ENCODE assay signal across 9 cellular contexts in the genomic region with DNA sequence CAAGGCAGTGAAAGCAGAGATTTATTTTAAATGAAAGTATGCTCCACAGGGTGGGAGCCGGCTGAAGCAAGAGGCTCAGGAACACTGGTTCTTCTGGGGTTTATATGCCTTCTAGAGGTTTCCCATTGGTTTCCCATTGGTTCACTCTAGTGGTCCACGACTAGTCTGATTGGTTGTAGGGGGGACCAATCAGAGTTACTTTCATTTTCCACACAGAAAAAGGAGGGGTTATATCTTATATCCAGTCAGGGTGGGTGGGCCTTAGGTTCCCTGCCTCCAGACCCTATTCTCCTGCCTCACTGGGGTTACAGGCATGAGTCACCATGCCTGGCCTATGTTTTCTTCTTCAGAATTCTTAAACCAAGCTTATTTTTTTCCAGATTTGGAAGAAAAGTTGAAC.
DNase-seq lines count a peak whose midpoint lies in the region; ATAC-seq and TF ChIP-seq lines count a peak whose summit lies in the region.
"Had no signal": no experiment of that assay in that cellular context is flagged by ENCODE, and none has a peak within 500 bp of the region (broad histone marks: within the 10 kb centered on the region; RNA-seq: fewer than 3 reads in every experiment).

No MANE protein-coding gene starts in this region.

- no peak overlapping the region for H3K4me3 ChIP-seq in CD8-positive, alpha-beta T cell (ENCODE audit: low read depth, low read length)
- no peak overlapping the region for H3K4me3 ChIP-seq in left lung

- CTCF ChIA-PET in CD8-positive, alpha-beta T cell (lab: Charles Lee): interaction anchor here (1.3 to 3.9 kb wide), 2 partner anchors 32 to 197 kb away, joined by 3 to 15 read pairs; no protein-coding TSS in a partner anchor

- H3K27me3 Mint-ChIP-seq in CD8-positive, alpha-beta T cell (ENCODE audit: low read depth): no peaks in the 10 kb centered on the region
- H3K27me3 Mint-ChIP-seq in chondrocyte (ENCODE audit: low read depth): no peaks in the 10 kb centered on the region
- no peaks in the 10 kb centered on the region for H3K27me3 Mint-ChIP-seq in natural killer cell (ENCODE audit: low read depth in 2 of 2)

- H3K27me3 ChIP-seq in CD8-positive, alpha-beta T cell (ENCODE audit: insufficient read depth, low read length): no peaks in the 10 kb centered on the region
- H3K27me3 ChIP-seq in left lung: no peaks in the 10 kb centered on the region

- POLR2A ChIA-PET in CD8-positive, alpha-beta T cell (lab: Charles Lee): no interaction called here

- H3K27ac ChIP-seq in CD8-positive, alpha-beta T cell (ENCODE audit: low read depth, low read length): no peak overlapping the region
- H3K27ac ChIP-seq in left lung: peak overlapping the region in 1 of 2 donors; percentile 26

- no peak overlapping the region for H3K27ac Mint-ChIP-seq in CD8-positive, alpha-beta T cell
- H3K27ac Mint-ChIP-seq in chondrocyte (ENCODE audit: unreplicated experiment) (peak overlapping the region; percentile 57), natural killer cell (peak overlapping the region; percentile 14 to 33)

- H3K36me3 ChIP-seq in CD8-positive, alpha-beta T cell (ENCODE audit: insufficient read depth, low read length): peaks cover 21% of the 10 kb centered on the region
- H3K36me3 ChIP-seq in left lung: peaks cover 0 to 59% of the 10 kb centered on the region in 2 donors

- peak; percentile 38 for ATAC-seq in CD8-positive, alpha-beta T cell
- peak in 1 of 3 donors; percentile 55 for ATAC-seq in natural killer cell
- no peak for ATAC-seq in GM19467 (IDR thresholded peaks at IDR 0.05; ENCODE audit: unreplicated experiment)
- no peak for ATAC-seq in left lung
- ATAC-seq: PC-3 had no signal

- no peaks in the 10 kb centered on the region for H3K9me3 Mint-ChIP-seq in CD8-positive, alpha-beta T cell
- H3K9me3 Mint-ChIP-seq in chondrocyte (ENCODE audit: low read depth) (no peaks in the 10 kb centered on the region), natural killer cell (no peaks in the 10 kb centered on the region)

- TF ChIP-seq CTCF in CD8-positive, alpha-beta T cell (IDR thresholded peaks at IDR 0.05): no peak
- no peak for TF ChIP-seq CTCF in chondrocyte (IDR thresholded peaks at IDR 0.05)
- no peak for TF ChIP-seq CTCF in natural killer cell (IDR thresholded peaks at IDR 0.05)
- no peak for TF ChIP-seq CTCF in left lung (IDR thresholded peaks at IDR 0.05)

- H3K36me3 Mint-ChIP-seq in CD8-positive, alpha-beta T cell: peaks cover 80% of the 10 kb centered on the region
- H3K36me3 Mint-ChIP-seq in chondrocyte (ENCODE audit: low read depth) (peaks cover 3% of the 10 kb centered on the region), natural killer cell (peaks cover 7% of the 10 kb centered on the region)

- peaks cover 17% of the 10 kb centered on the region for H3K4me1 Mint-ChIP-seq in CD8-positive, alpha-beta T cell (ENCODE audit: low read depth)
- H3K4me1 Mint-ChIP-seq in chondrocyte (ENCODE audit: low read depth): peaks cover 77% of the 10 kb centered on the region
- H3K4me1 Mint-ChIP-seq in natural killer cell: peaks cover 20 to 24% of the 10 kb centered on the region in 2 donors

- no peaks in the 10 kb centered on the region for H3K9me3 ChIP-seq in CD8-positive, alpha-beta T cell (ENCODE audit: low read length)
- H3K9me3 ChIP-seq in left lung: no peaks in the 10 kb centered on the region

- intact Hi-C loops in CD8-positive, alpha-beta T cell (cut with DNase I, micrococcal nuclease): no loop called here
- intact Hi-C loops in natural killer cell (cut with micrococcal nuclease): no loop called here
- intact Hi-C loops in left lung (cut with DNase I): no loop called here

- H3K4me3 Mint-ChIP-seq in CD8-positive, alpha-beta T cell: no peak overlapping the region
- H3K4me3 Mint-ChIP-seq in chondrocyte (ENCODE audit: unreplicated experiment) (no peak overlapping the region), natural killer cell (no peak overlapping the region)

- DNase-seq in CD8-positive, alpha-beta T cell: no peak
- DNase-seq in LHCN-M2 (ENCODE audit: low read depth) (peak; percentile 54), chondrocyte (ENCODE audit: low spot score) (no peak), natural killer cell (no peak), pons (ENCODE audit: low spot score) (no peak), left lung (no peak), C1 segment of cervical spinal cord (lab: John Stamatoyannopoulos, UW) (no peak)
- DNase-seq: PC-3 had no signal

- no peaks in the 10 kb centered on the region for H3K4me1 ChIP-seq in CD8-positive, alpha-beta T cell (ENCODE audit: insufficient read depth, low read length)
- H3K4me1 ChIP-seq in left lung: peaks cover 4 to 38% of the 10 kb centered on the region in 2 donors
